ENCODE assay signal across 2 cellular contexts in the genomic region with DNA sequence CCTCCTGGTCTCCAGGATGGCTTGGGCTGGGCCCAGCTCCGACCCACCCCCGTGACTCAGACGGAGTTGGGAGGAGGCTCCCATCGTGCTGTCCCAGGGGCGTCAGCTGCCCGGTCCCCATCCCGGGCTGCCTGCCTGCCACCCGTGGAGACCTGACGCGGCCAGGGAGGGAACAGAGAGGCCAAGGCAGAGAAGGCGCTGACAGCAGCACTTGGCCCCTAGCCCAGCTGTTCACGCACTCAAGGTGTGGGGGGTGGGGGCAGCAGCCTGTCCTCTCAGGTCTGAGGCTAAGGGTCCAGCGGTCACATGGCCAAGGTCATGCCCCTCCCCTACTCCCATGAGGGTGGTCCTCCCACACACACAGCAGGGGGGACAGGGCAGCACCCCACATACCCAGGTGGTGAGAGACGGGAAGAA.
TF ChIP-seq lines count a peak whose summit lies in the region.

No MANE protein-coding gene starts in this region.

TF ChIP-seq in WTC11, 78 proteins besides CTCF, POLR2A, EP300 and RAD21 (continued from another document):
- TF ChIP-seq USF1 (CRISPR knock-in tag; IDR thresholded peaks at IDR 0.05): peak; percentile 44; the same call in 1 of the 2 replicates
- no peak for TF ChIP-seq TCF7 (CRISPR knock-in tag; IDR thresholded peaks at IDR 0.05; ENCODE audit: low read depth)
- TF ChIP-seq, protein P1, sequence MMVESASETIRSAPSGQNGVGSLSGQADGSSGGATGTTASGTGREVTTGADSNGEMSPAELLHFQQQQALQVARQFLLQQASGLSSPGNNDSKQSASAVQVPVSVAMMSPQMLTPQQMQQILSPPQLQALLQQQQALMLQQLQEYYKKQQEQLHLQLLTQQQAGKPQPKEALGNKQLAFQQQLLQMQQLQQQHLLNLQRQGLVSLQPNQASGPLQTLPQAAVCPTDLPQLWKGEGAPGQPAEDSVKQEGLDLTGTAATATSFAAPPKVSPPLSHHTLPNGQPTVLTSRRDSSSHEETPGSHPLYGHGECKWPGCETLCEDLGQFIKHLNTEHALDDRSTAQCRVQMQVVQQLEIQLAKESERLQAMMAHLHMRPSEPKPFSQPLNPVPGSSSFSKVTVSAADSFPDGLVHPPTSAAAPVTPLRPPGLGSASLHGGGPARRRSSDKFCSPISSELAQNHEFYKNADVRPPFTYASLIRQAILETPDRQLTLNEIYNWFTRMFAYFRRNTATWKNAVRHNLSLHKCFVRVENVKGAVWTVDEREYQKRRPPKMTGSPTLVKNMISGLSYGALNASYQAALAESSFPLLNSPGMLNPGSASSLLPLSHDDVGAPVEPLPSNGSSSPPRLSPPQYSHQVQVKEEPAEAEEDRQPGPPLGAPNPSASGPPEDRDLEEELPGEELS (CRISPR knock-in tag; IDR thresholded peaks at IDR 0.05): no peak
- TF ChIP-seq FOXK1 (CRISPR knock-in tag; IDR thresholded peaks at IDR 0.05): no peak
- TF ChIP-seq ETV6 (CRISPR knock-in tag; IDR thresholded peaks at IDR 0.05): no peak
- TF ChIP-seq, protein P2, sequence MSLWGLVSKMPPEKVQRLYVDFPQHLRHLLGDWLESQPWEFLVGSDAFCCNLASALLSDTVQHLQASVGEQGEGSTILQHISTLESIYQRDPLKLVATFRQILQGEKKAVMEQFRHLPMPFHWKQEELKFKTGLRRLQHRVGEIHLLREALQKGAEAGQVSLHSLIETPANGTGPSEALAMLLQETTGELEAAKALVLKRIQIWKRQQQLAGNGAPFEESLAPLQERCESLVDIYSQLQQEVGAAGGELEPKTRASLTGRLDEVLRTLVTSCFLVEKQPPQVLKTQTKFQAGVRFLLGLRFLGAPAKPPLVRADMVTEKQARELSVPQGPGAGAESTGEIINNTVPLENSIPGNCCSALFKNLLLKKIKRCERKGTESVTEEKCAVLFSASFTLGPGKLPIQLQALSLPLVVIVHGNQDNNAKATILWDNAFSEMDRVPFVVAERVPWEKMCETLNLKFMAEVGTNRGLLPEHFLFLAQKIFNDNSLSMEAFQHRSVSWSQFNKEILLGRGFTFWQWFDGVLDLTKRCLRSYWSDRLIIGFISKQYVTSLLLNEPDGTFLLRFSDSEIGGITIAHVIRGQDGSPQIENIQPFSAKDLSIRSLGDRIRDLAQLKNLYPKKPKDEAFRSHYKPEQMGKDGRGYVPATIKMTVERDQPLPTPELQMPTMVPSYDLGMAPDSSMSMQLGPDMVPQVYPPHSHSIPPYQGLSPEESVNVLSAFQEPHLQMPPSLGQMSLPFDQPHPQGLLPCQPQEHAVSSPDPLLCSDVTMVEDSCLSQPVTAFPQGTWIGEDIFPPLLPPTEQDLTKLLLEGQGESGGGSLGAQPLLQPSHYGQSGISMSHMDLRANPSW (CRISPR knock-in tag; conservative IDR thresholded peaks at IDR 0.05; ENCODE audit: low read depth): no peak

TF ChIP-seq in SK-N-SH, 30 proteins besides CTCF, POLR2A, EP300 and RAD21 (continued from another document):
- TF ChIP-seq, protein P3, sequence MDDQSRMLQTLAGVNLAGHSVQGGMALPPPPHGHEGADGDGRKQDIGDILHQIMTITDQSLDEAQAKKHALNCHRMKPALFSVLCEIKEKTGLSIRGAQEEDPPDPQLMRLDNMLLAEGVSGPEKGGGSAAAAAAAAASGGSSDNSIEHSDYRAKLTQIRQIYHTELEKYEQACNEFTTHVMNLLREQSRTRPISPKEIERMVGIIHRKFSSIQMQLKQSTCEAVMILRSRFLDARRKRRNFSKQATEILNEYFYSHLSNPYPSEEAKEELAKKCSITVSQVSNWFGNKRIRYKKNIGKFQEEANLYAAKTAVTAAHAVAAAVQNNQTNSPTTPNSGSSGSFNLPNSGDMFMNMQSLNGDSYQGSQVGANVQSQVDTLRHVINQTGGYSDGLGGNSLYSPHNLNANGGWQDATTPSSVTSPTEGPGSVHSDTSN (IDR thresholded peaks at IDR 0.05): no peak
- TF ChIP-seq ELF1 (IDR thresholded peaks at IDR 0.05): no peak
- no peak for TF ChIP-seq NRF1 (IDR thresholded peaks at IDR 0.05; ENCODE audit: low read depth, low read length)
- TF ChIP-seq REST (IDR thresholded peaks at IDR 0.05; ENCODE audit: low read depth, low read length): no peak
